29 cellular contexts compared by ENCODE assay signal in genomic region chr18:28560339-28560738, GRCh38.
"Had no signal": no experiment of that assay in that cellular context is flagged by ENCODE, and none has a peak within 500 bp of the region (broad histone marks: within the 10 kb centered on the region; RNA-seq: fewer than 3 reads in every experiment).

No MANE protein-coding gene starts in this region.

- H3K9me3 ChIP-seq: esophagus muscularis mucosa, gastrocnemius medialis had no signal

- DNase-seq: activated CD4-positive, alpha-beta memory T cell treated with anti-CD3 and anti-CD28 coated beads for 36 hours; activated CD4-positive, alpha-beta T cell treated with anti-CD3 and anti-CD28 coated beads for 36 hours; activated CD4-positive, alpha-beta T cell treated with anti-CD3 and anti-CD28 coated beads, Interleukin-2, amount 10 ng/mL, durations not matched to agents 24 days and 14 days; activated CD4-positive, CD25-positive, alpha-beta regulatory T cell; activated CD4-positive, CD25-positive, alpha-beta regulatory T cell treated with anti-CD3 and anti-CD28 coated beads, Interleukin-2, amount 50 U/mL, for 72 hours; activated CD8-positive, alpha-beta memory T cell treated with anti-CD3 and anti-CD28 coated beads, Interleukin-2, amount 10 ng/mL, durations not matched to agents 7 days and 5 days; activated CD8-positive, alpha-beta memory T cell treated with anti-CD3 and anti-CD28 coated beads, Interleukin-2, amount 50 U/mL, for 4 hours; activated CD8-positive, alpha-beta T cell treated with anti-CD3 and anti-CD28 coated beads, Interleukin-2, amount 10 ng/mL, durations not matched to agents 7 days and 5 days; activated gamma-delta T cell; activated naive CD4-positive, alpha-beta T cell; activated naive CD4-positive, alpha-beta T cell treated with anti-CD3 and anti-CD28 coated beads, Interleukin-2, amount 10 ng/mL, durations not matched to agents 7 days and 5 days; activated T-cell treated with anti-CD3 and anti-CD28 coated beads, Interleukin-2, amount 50 U/mL, for 1 hour; activated T-cell treated with anti-CD3 and anti-CD28 coated beads, Interleukin-2, amount 50 U/mL, for 48 hours; amniotic stem cell; anterior cingulate cortex; brain microvascular endothelial cell; effector CD4-positive, alpha-beta T cell; effector memory CD8-positive, alpha-beta T cell; erythroblast; foreskin keratinocyte; gastrocnemius medialis; glutamatergic neuron; heart left ventricle; T-helper 2 cell had no signal

- H3K4me3 ChIP-seq: coronary artery, esophagus muscularis mucosa, gastrocnemius medialis, heart left ventricle had no signal

- H3K27me3 Mint-ChIP-seq: activated CD4-positive, alpha-beta memory T cell treated with anti-CD3 and anti-CD28 coated beads for 36 hours; activated CD4-positive, alpha-beta T cell treated with anti-CD3 and anti-CD28 coated beads for 36 hours; activated CD4-positive, alpha-beta T cell treated with anti-CD3 and anti-CD28 coated beads, Interleukin-2, amount 10 ng/mL, durations not matched to agents 24 days and 14 days; activated CD8-positive, alpha-beta memory T cell treated with anti-CD3 and anti-CD28 coated beads, Interleukin-2, amount 10 ng/mL, durations not matched to agents 7 days and 5 days; activated naive CD4-positive, alpha-beta T cell treated with anti-CD3 and anti-CD28 coated beads, Interleukin-2, amount 10 ng/mL, durations not matched to agents 7 days and 5 days; central memory CD8-positive, alpha-beta T cell; dendritic cell treated with granulocyte-macrophage colony-stimulating factor and Interleukin-4, amounts not matched to agents 40 ng/mL and 50 ng/mL, for 4 days; effector memory CD8-positive, alpha-beta T cell had no signal

- H3K27ac Mint-ChIP-seq: activated CD4-positive, alpha-beta memory T cell treated with anti-CD3 and anti-CD28 coated beads for 36 hours; activated CD4-positive, alpha-beta T cell treated with anti-CD3 and anti-CD28 coated beads for 36 hours; activated CD4-positive, alpha-beta T cell treated with anti-CD3 and anti-CD28 coated beads, Interleukin-2, amount 10 ng/mL, durations not matched to agents 24 days and 14 days; activated CD8-positive, alpha-beta memory T cell treated with anti-CD3 and anti-CD28 coated beads, Interleukin-2, amount 10 ng/mL, durations not matched to agents 7 days and 5 days; activated CD8-positive, alpha-beta T cell treated with anti-CD3 and anti-CD28 coated beads, Interleukin-2, amount 10 ng/mL, durations not matched to agents 7 days and 5 days; activated naive CD4-positive, alpha-beta T cell treated with anti-CD3 and anti-CD28 coated beads, Interleukin-2, amount 10 ng/mL, durations not matched to agents 7 days and 5 days; activated naive CD4-positive, alpha-beta T cell treated with anti-CD3 and anti-CD28 coated beads, Interleukin-2, amount 50 U/mL, for 72 hours; dendritic cell treated with granulocyte-macrophage colony-stimulating factor and Interleukin-4, amounts not matched to agents 40 ng/mL and 50 ng/mL, for 4 days; effector memory CD8-positive, alpha-beta T cell had no signal

- H3K27ac ChIP-seq: brain microvascular endothelial cell, coronary artery, esophagus muscularis mucosa, foreskin keratinocyte, gastrocnemius medialis, heart left ventricle had no signal

- H3K4me1 Mint-ChIP-seq: activated CD4-positive, alpha-beta T cell treated with anti-CD3 and anti-CD28 coated beads for 36 hours; activated CD4-positive, alpha-beta T cell treated with anti-CD3 and anti-CD28 coated beads, Interleukin-2, amount 10 ng/mL, durations not matched to agents 24 days and 14 days; activated CD8-positive, alpha-beta memory T cell treated with anti-CD3 and anti-CD28 coated beads, Interleukin-2, amount 10 ng/mL, durations not matched to agents 7 days and 5 days; activated naive CD4-positive, alpha-beta T cell treated with anti-CD3 and anti-CD28 coated beads, Interleukin-2, amount 10 ng/mL, durations not matched to agents 7 days and 5 days; central memory CD8-positive, alpha-beta T cell had no signal

- H3K4me3 Mint-ChIP-seq: activated CD4-positive, alpha-beta memory T cell treated with anti-CD3 and anti-CD28 coated beads for 36 hours; activated CD4-positive, alpha-beta T cell treated with anti-CD3 and anti-CD28 coated beads for 36 hours; activated CD4-positive, alpha-beta T cell treated with anti-CD3 and anti-CD28 coated beads, Interleukin-2, amount 10 ng/mL, durations not matched to agents 24 days and 14 days; activated CD8-positive, alpha-beta memory T cell treated with anti-CD3 and anti-CD28 coated beads, Interleukin-2, amount 10 ng/mL, durations not matched to agents 7 days and 5 days; activated CD8-positive, alpha-beta T cell treated with anti-CD3 and anti-CD28 coated beads, Interleukin-2, amount 10 ng/mL, durations not matched to agents 7 days and 5 days; activated naive CD4-positive, alpha-beta T cell treated with anti-CD3 and anti-CD28 coated beads, Interleukin-2, amount 10 ng/mL, durations not matched to agents 7 days and 5 days; central memory CD8-positive, alpha-beta T cell; dendritic cell treated with granulocyte-macrophage colony-stimulating factor and Interleukin-4, amounts not matched to agents 40 ng/mL and 50 ng/mL, for 4 days; effector memory CD8-positive, alpha-beta T cell had no signal

- H3K4me1 ChIP-seq: esophagus muscularis mucosa, foreskin keratinocyte, gastrocnemius medialis, heart left ventricle had no signal

- H3K27me3 ChIP-seq: brain microvascular endothelial cell, esophagus muscularis mucosa, foreskin keratinocyte, gastrocnemius medialis, heart left ventricle had no signal

- H3K36me3 Mint-ChIP-seq: activated CD4-positive, alpha-beta memory T cell treated with anti-CD3 and anti-CD28 coated beads for 36 hours; activated CD8-positive, alpha-beta memory T cell treated with anti-CD3 and anti-CD28 coated beads, Interleukin-2, amount 10 ng/mL, durations not matched to agents 7 days and 5 days; activated naive CD4-positive, alpha-beta T cell treated with anti-CD3 and anti-CD28 coated beads, Interleukin-2, amount 10 ng/mL, durations not matched to agents 7 days and 5 days; activated naive CD4-positive, alpha-beta T cell treated with anti-CD3 and anti-CD28 coated beads, Interleukin-2, amount 50 U/mL, for 72 hours had no signal

- ATAC-seq: activated CD4-positive, alpha-beta T cell treated with anti-CD3 and anti-CD28 coated beads for 36 hours; activated CD8-positive, alpha-beta memory T cell treated with anti-CD3 and anti-CD28 coated beads, Interleukin-2, amount 10 ng/mL, durations not matched to agents 7 days and 5 days; activated CD8-positive, alpha-beta T cell treated with anti-CD3 and anti-CD28 coated beads, Interleukin-2, amount 10 ng/mL, durations not matched to agents 7 days and 5 days; activated naive CD4-positive, alpha-beta T cell treated with anti-CD3 and anti-CD28 coated beads, Interleukin-2, amount 50 U/mL, for 72 hours; effector memory CD8-positive, alpha-beta T cell; foreskin keratinocyte; gastrocnemius medialis; heart left ventricle had no signal

- H3K36me3 ChIP-seq: brain microvascular endothelial cell, esophagus muscularis mucosa, gastrocnemius medialis, heart left ventricle had no signal

- H3K9me3 Mint-ChIP-seq: activated CD4-positive, alpha-beta T cell treated with anti-CD3 and anti-CD28 coated beads, Interleukin-2, amount 10 ng/mL, durations not matched to agents 24 days and 14 days had no signal
